In the genomic region with DNA sequence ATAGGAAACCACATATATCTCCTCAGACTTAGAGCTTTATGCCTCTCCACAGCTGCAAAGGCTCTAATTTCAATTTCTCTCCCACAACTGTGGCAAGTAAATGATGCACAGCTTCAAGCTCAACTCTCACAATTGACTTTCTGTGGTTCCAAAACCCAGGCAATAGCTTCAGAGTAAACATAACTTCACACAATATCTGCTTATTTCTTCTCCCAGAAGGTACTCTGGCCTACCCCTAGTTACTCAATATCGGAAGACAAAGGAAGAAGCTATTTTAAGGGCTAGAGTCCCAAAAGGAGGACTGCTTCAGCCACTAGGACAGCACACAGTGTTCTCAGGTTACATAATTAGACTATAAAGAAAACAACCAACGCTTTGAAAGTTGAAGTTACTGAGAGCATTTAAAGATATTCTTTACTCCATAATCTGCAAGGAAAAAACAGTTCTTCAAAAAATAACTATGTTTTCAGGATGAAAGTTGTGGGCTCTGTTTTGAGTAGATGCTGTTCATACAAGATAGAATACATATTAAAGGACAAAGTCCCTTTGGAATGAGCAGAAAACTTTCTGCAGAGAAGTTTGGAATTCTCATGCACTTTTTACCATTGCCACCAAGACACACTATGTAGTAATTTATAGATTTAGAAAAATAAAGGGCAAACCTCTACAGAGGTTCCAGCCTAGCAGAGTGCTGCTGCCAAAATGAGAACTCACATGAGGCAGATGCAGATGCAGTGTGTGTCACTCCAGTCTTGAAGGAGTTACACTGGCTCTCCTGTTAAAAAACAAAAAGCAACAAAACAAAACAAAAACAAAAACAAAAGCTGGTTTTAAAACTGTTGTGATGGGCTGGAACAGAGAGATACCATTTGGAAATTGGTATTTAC, we compare ENCODE assay signal across 9 cellular contexts.
DNase-seq lines count a peak whose midpoint lies in the region; ATAC-seq, FAIRE-seq and TF ChIP-seq lines count a peak whose summit lies in the region.
"Had no signal": no experiment of that assay in that cellular context is flagged by ENCODE, and none has a peak within 500 bp of the region (broad histone marks: within the 10 kb centered on the region; RNA-seq: fewer than 3 reads in every experiment).

No MANE protein-coding gene starts in this region.

- H3K27ac ChIP-seq in heart right ventricle (peak overlapping the region; percentile 16 to 78 (median 48)), testis (peak overlapping the region; percentile 42 to 87)

- H3K27me3 ChIP-seq in heart right ventricle: no peaks in the 10 kb centered on the region
- H3K27me3 ChIP-seq in testis: no peaks in the 10 kb centered on the region

- FAIRE-seq in GM18507 (lab: Jason Lieb, UNC): peak; percentile 95
- peak; percentile 55 for FAIRE-seq in H54 (lab: Jason Lieb, UNC)
- FAIRE-seq: K562 had no signal

- no peak for TF ChIP-seq POLR2A in H54 (IDR thresholded peaks at IDR 0.05; ENCODE audit: low read depth, low read length)
- TF ChIP-seq POLR2A in testis (IDR thresholded peaks at IDR 0.05): no peak

- H3K4me3 ChIP-seq in heart right ventricle: peak overlapping the region in 1 of 10 donors; percentile 3
- H3K4me3 ChIP-seq in testis: no peak overlapping the region
- H3K4me3 ChIP-seq: K562 had no signal

- DNase-seq in GM18507 (ENCODE audit: extremely low spot score, insufficient read length, low read depth) (no peak), H54 (ENCODE audit: insufficient read length, low spot score) (no peak), MV-4-11 (lab: John Stamatoyannopoulos, UW) (peak; percentile 73), heart right ventricle (no peak), testis (no peak), T-helper 9 cell (no peak), SHP77 (lab: John Stamatoyannopoulos, UW) (no peak)
- DNase-seq in effector CD8-positive, alpha-beta T cell (lab: John Stamatoyannopoulos, UW): no peak

- TF ChIP-seq CTCF in heart right ventricle (IDR thresholded peaks at IDR 0.05): peak in 1 of 9 donors; percentile 7
- peak in 1 of 3 experiments; percentile 16 for TF ChIP-seq CTCF in testis (IDR thresholded peaks at IDR 0.05)

- 2 to 7% methylated on average over 2 of the region's 2 CpGs for WGBS in heart right ventricle, 2 donors
- WGBS in testis, 2 donors: 6% methylated on average over 2 of the region's 2 CpGs

- H3K4me1 ChIP-seq in heart right ventricle: peaks cover 14 to 45% (median 37%) of the 10 kb centered on the region in 9 donors
- peaks cover 27% of the 10 kb centered on the region for H3K4me1 ChIP-seq in testis

- H3K36me3 ChIP-seq in heart right ventricle: peaks cover 0 to 42% (median 3%) of the 10 kb centered on the region in 9 donors
- H3K36me3 ChIP-seq in testis (ENCODE audit: low read depth, missing control alignments): no peaks in the 10 kb centered on the region

- intact Hi-C loops in heart right ventricle (cut with DNase I): loop anchor here in 2 of 10 donors (5.0 kb wide), 2 partner anchors 36 to 131 kb away; no protein-coding TSS in a partner anchor
- intact Hi-C loops in testis (cut with DNase I; ENCODE audit: low total_unique reads): no loop called here

- H3K9me3 ChIP-seq in heart right ventricle (no peaks in the 10 kb centered on the region), testis (no peaks in the 10 kb centered on the region)

- peak in 7 of 8 donors; percentile 80 to 97 (median 87) for ATAC-seq in heart right ventricle
- ATAC-seq: K562 had no signal
